2 cellular contexts compared by ENCODE assay signal in genomic region chr13:51009597-51009996, GRCh38.
TF ChIP-seq lines count a peak whose summit lies in the region.

No MANE protein-coding gene starts in this region.

TF ChIP-seq in GM23338, 12 proteins besides CTCF, POLR2A, EP300 and RAD21 (continued from another document):
- TF ChIP-seq ZNF462 (CRISPR knock-in tag; IDR thresholded peaks at IDR 0.05) (no peak), REST (IDR thresholded peaks at IDR 0.05; ENCODE audit: unreplicated experiment) (no peak), ZNF331 (CRISPR knock-in tag; IDR thresholded peaks at IDR 0.05; ENCODE audit: low read depth) (no peak), NANOG (IDR thresholded peaks at IDR 0.05; ENCODE audit: borderline replicate concordance) (no peak), JUNB (IDR thresholded peaks at IDR 0.05; ENCODE audit: unreplicated experiment) (no peak)

TF ChIP-seq in K562, 482 proteins besides CTCF, POLR2A, EP300 and RAD21 (continued from another document):
- TF ChIP-seq SRSF3 (IDR thresholded peaks at IDR 0.05; ENCODE audit: insufficient read depth, low read length): no peak
TF ChIP-seq in K562: peak in this region for 1.
